ENCODE assay signal across 13 cellular contexts in genomic region chr9:137293482-137294090, GRCh38. TPM values are rescaled to one million over a fixed set of nuclear protein-coding genes. Genes with fewer than 3 reads are reported as not detected.
A peak's percentile ranks its signal among the peaks of the same experiment; 100 is the strongest.
DNase-seq lines count a peak whose midpoint lies in the region; ATAC-seq, FAIRE-seq and TF ChIP-seq lines count a peak whose summit lies in the region.
"Had no signal": no experiment of that assay in that cellular context is flagged by ENCODE, and none has a peak within 500 bp of the region (broad histone marks: within the 10 kb centered on the region; RNA-seq: fewer than 3 reads in every experiment).

No MANE protein-coding gene starts in this region.

- POLR2A ChIA-PET in Caco-2 (lab: Charles Lee) = interaction anchor here (0.7 to 2.0 kb wide), 12 partner anchors 8 to 258 kb away, joined by 3 to 40 read pairs (median 6); partner anchors contain the start of genes ANAPC2, ENTPD8, EXD3 and MRPL41

- CTCF ChIA-PET in Caco-2 (lab: Charles Lee) = interaction anchor here (0.7 to 2.1 kb wide), 7 partner anchors 9 to 217 kb away, joined by 3 to 18 read pairs (median 9); partner anchors contain the start of genes ENTPD8, EXD3, NOXA1 and NRARP

- ATAC-seq in GM21381 (IDR thresholded peaks at IDR 0.05; ENCODE audit: unreplicated experiment) = no peak

- H3K36me3 Mint-ChIP-seq in Caco-2 (ENCODE audit: insufficient read depth, unreplicated experiment) = peaks cover 22% of the 10 kb centered on the region
- H3K36me3 Mint-ChIP-seq: activated naive CD4-positive, alpha-beta T cell treated with anti-CD3 and anti-CD28 coated beads, Interleukin-2, amount 10 ng/mL, durations not matched to agents 7 days and 5 days had no signal

- H3K36me3 ChIP-seq in Caco-2 (ENCODE audit: control insufficient read depth, insufficient read depth, low read length) = no peaks in the 10 kb centered on the region
- no peaks in the 10 kb centered on the region for H3K36me3 ChIP-seq in uterus
- H3K36me3 ChIP-seq: WERI-Rb-1 had no signal

- TF ChIP-seq POLR2A in uterus (IDR thresholded peaks at IDR 0.05) = no peak

- H3K4me1 Mint-ChIP-seq in Caco-2 (ENCODE audit: low read depth, unreplicated experiment) = peaks cover 7% of the 10 kb centered on the region

- H3K4me3 Mint-ChIP-seq in Caco-2 (ENCODE audit: unreplicated experiment) = peak overlapping the region; percentile 74

- TSS peak; percentile 94 for BruUV-seq in Caco-2 (replicated peaks; lab: Mats Ljungman, UMichigan)

- H3K4me1 ChIP-seq in Caco-2 (peaks cover 23% of the 10 kb centered on the region), uterus (peaks cover 0 to 13% of the 10 kb centered on the region in 2 donors)

- H3K27me3 ChIP-seq in Caco-2 (replicated peaks; ENCODE audit: control insufficient read depth, insufficient read depth, low read length) (no peaks in the 10 kb centered on the region), uterus (peaks cover 22 to 27% of the 10 kb centered on the region in 2 donors)

- DNase-seq in Caco-2 (peak; percentile 83 to 88), mucosa of gallbladder (ENCODE audit: low spot score) (peak; percentile 93), SK-N-DZ (ENCODE audit: low spot score) (no peak), uterus (no peak)
- DNase-seq: activated naive CD4-positive, alpha-beta T cell treated with anti-CD3 and anti-CD28 coated beads, Interleukin-2, amount 10 ng/mL, durations not matched to agents 7 days and 5 days; WERI-Rb-1 had no signal

- peak overlapping the region; percentile 98 for H3K27ac Mint-ChIP-seq in Caco-2 (ENCODE audit: unreplicated experiment)
- H3K27ac Mint-ChIP-seq: activated naive CD4-positive, alpha-beta T cell treated with anti-CD3 and anti-CD28 coated beads, Interleukin-2, amount 10 ng/mL, durations not matched to agents 7 days and 5 days had no signal

- TF ChIP-seq CTCF in Caco-2 (IDR thresholded peaks at IDR 0.05; ENCODE audit: insufficient read depth in 1 of 2, low read depth in 1 of 2, low read length in 1 of 2, severe bottlenecking in 1 of 2, unreplicated experiment in 1 of 2) (no peak), uterus (IDR thresholded peaks at IDR 0.05) (no peak)

- intact Hi-C loops in Caco-2 (cut with micrococcal nuclease; ENCODE audit: unreplicated experiment) (loop anchor here (5.0 to 10.0 kb wide), 2 partner anchors 51 to 241 kb away; partner anchors contain the start of gene TUBB4B), uterus (cut with DNase I; ENCODE audit: low total_unique reads) (no loop called here)

- H3K4me3 ChIP-seq in Caco-2 (ENCODE audit: low read depth, low read length) (peak overlapping the region; percentile 39), uterus (no peak overlapping the region)

- FAIRE-seq in colon (lab: Jason Lieb, UNC) = peak; percentile 86
- FAIRE-seq: urothelium cell line had no signal

- no peak overlapping the region for H3K27ac ChIP-seq in uterus
- H3K27ac ChIP-seq: WERI-Rb-1 had no signal

- H3K9me3 ChIP-seq in Caco-2 = no peaks in the 10 kb centered on the region
- no peaks in the 10 kb centered on the region for H3K9me3 ChIP-seq in uterus

- no peaks in the 10 kb centered on the region for H3K27me3 Mint-ChIP-seq in Caco-2 (ENCODE audit: insufficient read depth, unreplicated experiment)

- H3K9me3 Mint-ChIP-seq in Caco-2 (ENCODE audit: unreplicated experiment) = no peaks in the 10 kb centered on the region
- H3K9me3 Mint-ChIP-seq: activated naive CD4-positive, alpha-beta T cell treated with anti-CD3 and anti-CD28 coated beads, Interleukin-2, amount 10 ng/mL, durations not matched to agents 7 days and 5 days had no signal

RNA-seq across cellular contexts. Expression of gene NRARP, which starts 8.5 kb away (rescaled TPM):
- total RNA-seq in Caco-2 (2022) (22.1 and 24.7 TPM in 2 replicates), mucosa of gallbladder (124 TPM), uterus (10 to 100 TPM in 2 of 4 donors, 1 to 10 TPM in 1, under 1 TPM in 1; 0.29 to 16.5 (median 11.4) TPM)
- polyA plus RNA-seq in SK-N-DZ (2014; cell fraction: cytosol; rRNA removed) = 15.4 and 15.5 TPM in 2 replicates
- 10.1 and 13.2 TPM in 2 replicates for polyA plus RNA-seq in SK-N-DZ (2014; cell fraction: nucleus; rRNA removed)

RNA-seq across cellular contexts. Expression of gene TOR4A, which starts 16.1 kb away (rescaled TPM):
- 1.8 and 1.9 TPM in 2 replicates for total RNA-seq in Caco-2 (2022)
- total RNA-seq in mucosa of gallbladder = 61.6 TPM
- 0.29 and 0.35 TPM in 2 replicates for polyA plus RNA-seq in SK-N-DZ (2014; cell fraction: cytosol; rRNA removed)
- polyA plus RNA-seq in SK-N-DZ (2014; cell fraction: nucleus; rRNA removed) = 0.21 and 1.2 TPM in 2 replicates
- 10 to 100 TPM in 3 of 4 donors, 1 to 10 TPM in 1; 2.6 to 12.7 (median 11.5) TPM for total RNA-seq in uterus

RNA-seq across cellular contexts. Expression of gene NELFB, which starts 38.5 kb away (rescaled TPM):
- total RNA-seq in Caco-2 (2022) = 79.1 and 79.8 TPM in 2 replicates
- 61.2 TPM for total RNA-seq in mucosa of gallbladder
- polyA plus RNA-seq in SK-N-DZ (2014; cell fraction: cytosol; rRNA removed) = 116 TPM in 2 replicates
- polyA plus RNA-seq in SK-N-DZ (2014; cell fraction: nucleus; rRNA removed) = 73.0 and 86.4 TPM in 2 replicates
- 10 to 100 TPM; 17.1 to 46.5 (median 43.2) TPM for total RNA-seq in uterus

RNA-seq across cellular contexts. Expression of gene STPG3, which starts 42.5 kb away (rescaled TPM):
- total RNA-seq in Caco-2 (2022) (not detected in 2 replicates), mucosa of gallbladder (not detected), uterus (not detected)
- polyA plus RNA-seq in SK-N-DZ (2014; cell fraction: cytosol; rRNA removed) = not detected in 2 replicates
- polyA plus RNA-seq in SK-N-DZ (2014; cell fraction: nucleus; rRNA removed) = 0.70 and 1.4 TPM in 2 replicates
- total RNA-seq: cardiac septum, mesenteric fat pad, posterior vena cava had no signal
- polyA plus RNA-seq: esophagus had no signal

RNA-seq across cellular contexts. Expression of gene TUBB4B, which starts 52.5 kb away (rescaled TPM):
- total RNA-seq in Caco-2 (2022) (481 and 487 TPM in 2 replicates), mucosa of gallbladder (296 TPM), uterus (100 to 1,000 TPM in 3 of 4 donors, 10 to 100 TPM in 1; 91.5 to 174 (median 139) TPM)
- polyA plus RNA-seq in SK-N-DZ (2014; cell fraction: cytosol; rRNA removed) = 521 and 591 TPM in 2 replicates
- polyA plus RNA-seq in SK-N-DZ (2014; cell fraction: nucleus; rRNA removed) = 321 and 345 TPM in 2 replicates

Comparison
In these comparisons a context has a peak if more than half of its experiments do, and no peak if none do; other contexts are left out.
1. DNase-seq: peak in Caco-2 (2 of 2) and mucosa of gallbladder (single experiment); none in SK-N-DZ (single experiment) and uterus (0 of 2).